ENCODE assay signal across 22 cellular contexts in genomic region chr17:12227547-12227946, GRCh38.
"Had no signal": no experiment of that assay in that cellular context is flagged by ENCODE, and none has a peak within 500 bp of the region (broad histone marks: within the 10 kb centered on the region; RNA-seq: fewer than 3 reads in every experiment).

No MANE protein-coding gene starts in this region.

- H3K9me3 Mint-ChIP-seq: activated T-cell treated with anti-CD3 and anti-CD28 coated beads, Interleukin-2, amount 50 U/mL, for 4 hours; neural progenitor cell had no signal

- H3K4me3 ChIP-seq: left lung, mucosa of descending colon, neural progenitor cell, tibial nerve, vagina had no signal

- ATAC-seq: activated T-cell treated with anti-CD3 and anti-CD28 coated beads, Interleukin-2, amount 50 U/mL, for 4 hours; effector memory CD8-positive, alpha-beta T cell; left lung; mucosa of descending colon; sciatic nerve had no signal

- H3K4me1 Mint-ChIP-seq: naive B cell, neural progenitor cell had no signal

- H3K9me3 ChIP-seq: left lung, mucosa of descending colon, tibial nerve, vagina had no signal

- H3K36me3 ChIP-seq: left lung, neural progenitor cell, tibial nerve, vagina had no signal

- H2AFZ ChIP-seq: neural progenitor cell had no signal

- H3K4me3 Mint-ChIP-seq: activated T-cell treated with anti-CD3 and anti-CD28 coated beads, Interleukin-2, amount 50 U/mL, for 4 hours; effector memory CD8-positive, alpha-beta T cell; naive B cell; neural progenitor cell had no signal

- H3K36me3 Mint-ChIP-seq: naive B cell, neural progenitor cell had no signal

- H3K4me2 ChIP-seq: neural progenitor cell had no signal

- H3K27ac ChIP-seq: left lung, neural progenitor cell, tibial nerve, vagina, VCaP had no signal

- H3K4me1 ChIP-seq: left lung, neural progenitor cell, tibial nerve had no signal

- DNase-seq: activated CD4-positive, alpha-beta T cell treated with anti-CD3 and anti-CD28 coated beads, Interleukin-2, amount 50 U/mL, for 1 hour; activated CD4-positive, CD25-positive, alpha-beta regulatory T cell treated with anti-CD3 and anti-CD28 coated beads, Interleukin-2, amount 50 U/mL, for 72 hours; activated CD8-positive, alpha-beta memory T cell treated with anti-CD3 and anti-CD28 coated beads, Interleukin-2, amount 50 U/mL, for 4 hours; activated effector memory CD4-positive, alpha-beta T cell treated with Interleukin-2 at 50 U/mL for 16 hours; activated naive CD4-positive, alpha-beta T cell treated with anti-CD3 and anti-CD28 coated beads, Interleukin-2, amount 50 U/mL, for 16 hours; activated T-cell treated with anti-CD3 and anti-CD28 coated beads, Interleukin-2, amount 50 U/mL, for 4 hours; effector memory CD8-positive, alpha-beta T cell; foreskin fibroblast; hypothalamus; kidney; left lung; mucosa of descending colon; naive B cell; stimulated activated CD8-positive, alpha-beta memory T cell treated with anti-CD3 and anti-CD28 coated beads, Interleukin-4, amount 100 ng/mL, for 48 hours; stimulated activated naive CD4-positive, alpha-beta T cell; T-helper 1 cell; T-helper 9 cell had no signal

- H3K27me3 ChIP-seq: left lung, neural progenitor cell, tibial nerve, vagina had no signal

- H3K27ac Mint-ChIP-seq: effector memory CD8-positive, alpha-beta T cell; naive B cell; neural progenitor cell had no signal

- H3K9ac ChIP-seq: neural progenitor cell had no signal
